28 cellular contexts compared by ENCODE assay signal in genomic region chr12:131551675-131552074, GRCh38.
"Had no signal": no experiment of that assay in that cellular context is flagged by ENCODE, and none has a peak within 500 bp of the region (broad histone marks: within the 10 kb centered on the region; RNA-seq: fewer than 3 reads in every experiment).

No MANE protein-coding gene starts in this region.

- H3K27ac Mint-ChIP-seq: natural killer cell; progenitor cell of endocrine pancreas; stimulated activated effector memory CD8-positive, alpha-beta T cell treated with anti-CD3 and anti-CD28 coated beads, Interleukin-12 subunit alpha, Interleukin-12 subunit beta, amount 100 ng/mL, for 72 hours; stimulated activated naive B cell treated with anti-CD40 and anti-IgM and Interleukin-4, amounts not matched to agents 10 μg/mL and 1 μg/mL and 100 μg/mL, for 72 hours; stimulated activated naive CD8-positive, alpha-beta T cell treated with anti-CD3 and anti-CD28 coated beads, Interleukin-15, Interleukin-2, amounts not matched to agents 100 ng/mL and 50 ng/mL, for 24 hours had no signal

- FAIRE-seq: small intestine, urothelium cell line had no signal

- H3K9me3 Mint-ChIP-seq: natural killer cell; stimulated activated effector memory CD8-positive, alpha-beta T cell treated with anti-CD3 and anti-CD28 coated beads, Interleukin-12 subunit alpha, Interleukin-12 subunit beta, amount 100 ng/mL, for 72 hours; stimulated activated naive B cell treated with anti-CD40 and anti-IgM and Interleukin-4, amounts not matched to agents 10 μg/mL and 1 μg/mL and 100 μg/mL, for 72 hours; stimulated activated naive CD8-positive, alpha-beta T cell treated with anti-CD3 and anti-CD28 coated beads, Interleukin-15, Interleukin-2, amounts not matched to agents 100 ng/mL and 50 ng/mL, for 24 hours had no signal

- H3K27me3 ChIP-seq: ovary, right lobe of liver, thyroid gland, upper lobe of left lung, vagina had no signal

- H3K27ac ChIP-seq: neutrophil, ovary, parathyroid adenoma, psoas muscle, right lobe of liver, sigmoid colon, stomach, thoracic aorta, thyroid gland, tibial nerve, upper lobe of left lung, vagina had no signal

- DNase-seq: natural killer cell; nucleus accumbens; ovary; psoas muscle; right cardiac atrium; right lobe of liver; sigmoid colon; small intestine; stimulated activated CD4-positive, alpha-beta T cell treated with anti-CD3 and anti-CD28 coated beads, Interleukin-15, amount 100 ng/mL, for 24 hours; stimulated activated CD4-positive, alpha-beta T cell treated with anti-CD3 and anti-CD28 coated beads, Interleukin-2, amount 100 ng/mL, for 24 hours; stimulated activated CD4-positive, alpha-beta T cell treated with anti-CD3 and anti-CD28 coated beads, Interleukin-2, amount 100 ng/mL, for 48 hours; stimulated activated CD4-positive, alpha-beta T cell treated with anti-CD3 and anti-CD28 coated beads, Interleukin-4, amount 100 ng/mL, for 24 hours; stimulated activated naive B cell treated with anti-CD40 and anti-IgM and Interleukin-4, amounts not matched to agents 10 μg/mL and 1 μg/mL and 100 μg/mL, for 72 hours; stimulated activated naive CD4-positive, alpha-beta T cell treated with Interleukin-2 at 50 U/mL for 16 hours; stomach; thyroid gland; trophoblast cell; upper lobe of left lung had no signal

- H3K36me3 Mint-ChIP-seq: natural killer cell; stimulated activated effector memory CD8-positive, alpha-beta T cell treated with anti-CD3 and anti-CD28 coated beads, Interleukin-12 subunit alpha, Interleukin-12 subunit beta, amount 100 ng/mL, for 72 hours; stimulated activated naive B cell treated with anti-CD40 and anti-IgM and Interleukin-4, amounts not matched to agents 10 μg/mL and 1 μg/mL and 100 μg/mL, for 72 hours had no signal

- H3K27me3 Mint-ChIP-seq: stimulated activated naive CD8-positive, alpha-beta T cell treated with anti-CD3 and anti-CD28 coated beads, Interleukin-15, Interleukin-2, amounts not matched to agents 100 ng/mL and 50 ng/mL, for 24 hours had no signal

- H3K9ac ChIP-seq: parathyroid adenoma had no signal

- H2AFZ ChIP-seq: parathyroid adenoma had no signal

- H3K9me3 ChIP-seq: neutrophil, ovary, psoas muscle, right lobe of liver, sigmoid colon, thoracic aorta, thyroid gland, tibial nerve, upper lobe of left lung, vagina had no signal

- H3K36me3 ChIP-seq: neutrophil, ovary, right lobe of liver, sigmoid colon, stomach, thoracic aorta, thyroid gland, tibial nerve, upper lobe of left lung, vagina had no signal

- H3K4me1 ChIP-seq: parathyroid adenoma, psoas muscle, right lobe of liver, sigmoid colon, stomach, thyroid gland, tibial nerve, upper lobe of left lung had no signal

- ATAC-seq: natural killer cell; psoas muscle; right cardiac atrium; right lobe of liver; stimulated activated effector memory CD8-positive, alpha-beta T cell treated with anti-CD3 and anti-CD28 coated beads, Interleukin-12 subunit alpha, Interleukin-12 subunit beta, amount 100 ng/mL, for 72 hours; stimulated activated naive B cell treated with anti-CD40 and anti-IgM and Interleukin-4, amounts not matched to agents 10 μg/mL and 1 μg/mL and 100 μg/mL, for 72 hours had no signal

- H3K4me3 Mint-ChIP-seq: natural killer cell; nephron; stimulated activated effector memory CD8-positive, alpha-beta T cell treated with anti-CD3 and anti-CD28 coated beads, Interleukin-12 subunit alpha, Interleukin-12 subunit beta, amount 100 ng/mL, for 72 hours; stimulated activated naive B cell treated with anti-CD40 and anti-IgM and Interleukin-4, amounts not matched to agents 10 μg/mL and 1 μg/mL and 100 μg/mL, for 72 hours; stimulated activated naive CD8-positive, alpha-beta T cell treated with anti-CD3 and anti-CD28 coated beads, Interleukin-15, Interleukin-2, amounts not matched to agents 100 ng/mL and 50 ng/mL, for 24 hours had no signal

- H3K4me3 ChIP-seq: ovary, psoas muscle, right lobe of liver, sigmoid colon, stomach, thoracic aorta, thyroid gland, tibial nerve, upper lobe of left lung, vagina had no signal

- H3K4me1 Mint-ChIP-seq: natural killer cell; nephron; stimulated activated effector memory CD8-positive, alpha-beta T cell treated with anti-CD3 and anti-CD28 coated beads, Interleukin-12 subunit alpha, Interleukin-12 subunit beta, amount 100 ng/mL, for 72 hours; stimulated activated naive B cell treated with anti-CD40 and anti-IgM and Interleukin-4, amounts not matched to agents 10 μg/mL and 1 μg/mL and 100 μg/mL, for 72 hours had no signal

- H3K79me2 ChIP-seq: parathyroid adenoma had no signal
